Comparison of ENCODE assay signal across 17 cellular contexts in genomic region chr7:132943645-132944044, GRCh38.
A peak's percentile ranks its signal among the peaks of the same experiment; 100 is the strongest.
DNase-seq lines count a peak whose midpoint lies in the region; FAIRE-seq and TF ChIP-seq lines count a peak whose summit lies in the region.
"Had no signal": no experiment of that assay in that cellular context is flagged by ENCODE, and none has a peak within 500 bp of the region (broad histone marks: within the 10 kb centered on the region; RNA-seq: fewer than 3 reads in every experiment).

No MANE protein-coding gene starts in this region.

- no peaks in the 10 kb centered on the region for H3K36me3 ChIP-seq in neural progenitor cell
- no peaks in the 10 kb centered on the region for H3K36me3 ChIP-seq in Karpas-422 (ENCODE audit: insufficient read depth, low read length)
- H3K36me3 ChIP-seq: HAP-1 had no signal

- H3K79me2 ChIP-seq in neural progenitor cell (ENCODE audit: low read depth): peaks cover 7% of the 10 kb centered on the region
- peaks cover 74% of the 10 kb centered on the region for H3K79me2 ChIP-seq in Karpas-422 (ENCODE audit: low read length)

- H3K9me3 Mint-ChIP-seq in neural progenitor cell: no peaks in the 10 kb centered on the region
- H3K9me3 Mint-ChIP-seq: HFFc6 had no signal

- H3K27me3 Mint-ChIP-seq in neural progenitor cell (ENCODE audit: insufficient read depth, low read depth): no peaks in the 10 kb centered on the region
- H3K27me3 Mint-ChIP-seq: CD4-positive, CD25-positive, alpha-beta regulatory T cell had no signal

- no peak overlapping the region for H3K9ac ChIP-seq in neural progenitor cell
- no peak overlapping the region for H3K9ac ChIP-seq in Karpas-422 (ENCODE audit: low read length)
- H3K9ac ChIP-seq: BLaER1 treated with 17β-estradiol and CSF1 and Interleukin-3, amounts not matched to agents 10 nM and 100 nM had no signal

- peak overlapping the region; percentile 38 for H3K4me2 ChIP-seq in neural progenitor cell
- H3K4me2 ChIP-seq in Karpas-422 (ENCODE audit: low read depth, low read length, poor library complexity, severe bottlenecking): no peak overlapping the region
- H3K4me2 ChIP-seq: BLaER1 treated with 17β-estradiol and CSF1 and Interleukin-3, amounts not matched to agents 10 nM and 100 nM had no signal

- H3K36me3 Mint-ChIP-seq in neural progenitor cell: peaks cover 7% of the 10 kb centered on the region

- no peaks in the 10 kb centered on the region for H3F3A ChIP-seq in neural progenitor cell (ENCODE audit: low read depth)

- no peaks in the 10 kb centered on the region for H3K9me2 ChIP-seq in Karpas-422 (replicated peaks; ENCODE audit: insufficient read depth, low read length)

- peaks cover 28% of the 10 kb centered on the region for H3K4me1 Mint-ChIP-seq in neural progenitor cell

- H3K4me1 ChIP-seq in neural progenitor cell (peaks cover 28% of the 10 kb centered on the region), Karpas-422 (ENCODE audit: low read length) (peaks cover 9% of the 10 kb centered on the region; the same call in 1 of the 2 replicates)

- DNase-seq in GM12892 (ENCODE audit: insufficient read length) (no peak), GM19239 (ENCODE audit: insufficient read length, low spot score) (no peak), amniotic epithelial cell (ENCODE audit: low read depth) (peak; percentile 20), neural progenitor cell (ENCODE audit: low spot score) (no peak), Karpas-422 (no peak), AG08395 (ENCODE audit: low spot score) (no peak), middle frontal gyrus (ENCODE audit: extremely low spot score, low spot score) (no peak)
- DNase-seq: CD4-positive, CD25-positive, alpha-beta regulatory T cell; DMS53; GF-D8; HFFc6; IMR-90; KBM-7 had no signal

- no peak overlapping the region for H3K27ac Mint-ChIP-seq in neural progenitor cell
- H3K27ac Mint-ChIP-seq: CD4-positive, CD25-positive, alpha-beta regulatory T cell; HFFc6 had no signal

- TF ChIP-seq POLR2A in GM12892 (IDR thresholded peaks at IDR 0.05; ENCODE audit: low read depth, low read length): no peak

- H3K27ac ChIP-seq in neural progenitor cell (peak overlapping the region; percentile 4), Karpas-422 (ENCODE audit: low read length) (no peak overlapping the region)
- H3K27ac ChIP-seq: BLaER1 treated with 17β-estradiol and CSF1 and Interleukin-3, amounts not matched to agents 10 nM and 100 nM had no signal

- H2AFZ ChIP-seq in neural progenitor cell (replicated peaks): no peak overlapping the region
- no peak overlapping the region for H2AFZ ChIP-seq in Karpas-422 (ENCODE audit: low read length)

- H3K27me3 ChIP-seq in neural progenitor cell: no peaks in the 10 kb centered on the region
- H3K27me3 ChIP-seq in Karpas-422 (ENCODE audit: low read length): no peaks in the 10 kb centered on the region
- H3K27me3 ChIP-seq: BLaER1 treated with 17β-estradiol and CSF1 and Interleukin-3, amounts not matched to agents 10 nM and 100 nM had no signal

- H3K4me3 Mint-ChIP-seq in neural progenitor cell: no peak overlapping the region
- H3K4me3 Mint-ChIP-seq: CD4-positive, CD25-positive, alpha-beta regulatory T cell; HFFc6 had no signal

- H3K9me3 ChIP-seq in neural progenitor cell (ENCODE audit: low read depth): no peaks in the 10 kb centered on the region
- no peaks in the 10 kb centered on the region for H3K9me3 ChIP-seq in Karpas-422 (ENCODE audit: low read length)
- H3K9me3 ChIP-seq: BLaER1 treated with 17β-estradiol and CSF1 and Interleukin-3, amounts not matched to agents 10 nM and 100 nM; HAP-1 had no signal

- no peak overlapping the region for H3K4me3 ChIP-seq in neural progenitor cell
- H3K4me3 ChIP-seq in Karpas-422 (ENCODE audit: low read length): no peak overlapping the region
- H3K4me3 ChIP-seq: BLaER1 treated with 17β-estradiol and CSF1 and Interleukin-3, amounts not matched to agents 10 nM and 100 nM; HAP-1 had no signal

- no peak for TF ChIP-seq CTCF in neural progenitor cell (IDR thresholded peaks at IDR 0.05)

- FAIRE-seq in GM12892 (lab: Jason Lieb, UNC) (peak; percentile 27), GM19239 (lab: Jason Lieb, UNC) (peak; percentile 57)
- FAIRE-seq: GM18507, H1 had no signal

- no peaks in the 10 kb centered on the region for H4K20me1 ChIP-seq in neural progenitor cell (ENCODE audit: low read depth)
- no peaks in the 10 kb centered on the region for H4K20me1 ChIP-seq in Karpas-422 (ENCODE audit: insufficient read depth, low read depth, low read length)
